In genomic region chr7:42237891-42238531, GRCh38 we compare ENCODE assay signal across 8 cellular contexts. TPM values are rescaled to one million over a fixed set of nuclear protein-coding genes. Genes with fewer than 3 reads are reported as not detected.
DNase-seq lines count a peak whose midpoint lies in the region; ATAC-seq, FAIRE-seq and TF ChIP-seq lines count a peak whose summit lies in the region.

No MANE protein-coding gene starts in this region.

- CTCF ChIA-PET in HEK293 (lab: Yijun Ruan, JAX), result interaction anchor here (0.6 to 1.4 kb wide), 4 partner anchors 62 to 295 kb away, joined by 3 to 4 read pairs (median 4); no protein-coding TSS in a partner anchor

- peaks cover 38% of the 10 kb centered on the region for H3K4me1 ChIP-seq in ACC112 (ENCODE audit: control insufficient read depth, insufficient read depth, low read length, unreplicated experiment)
- H3K4me1 ChIP-seq in HEK293 (ENCODE audit: control insufficient read depth, insufficient read depth, low read length), result peaks cover 47% of the 10 kb centered on the region
- H3K4me1 ChIP-seq in right atrium auricular region, result peaks cover 0 to 8% of the 10 kb centered on the region in 2 donors

- no peaks in the 10 kb centered on the region for H3K9me3 Mint-ChIP-seq in progenitor cell of endocrine pancreas (ENCODE audit: low read depth)

- ATAC-seq in HG02938 (IDR thresholded peaks at IDR 0.05; ENCODE audit: unreplicated experiment), result no peak

- TF ChIP-seq CTCF in HEK293 (tag by site-specific recombination; IDR thresholded peaks at IDR 0.05) (peak; percentile 13; the same call in 1 of the 2 replicates), right atrium auricular region (IDR thresholded peaks at IDR 0.05) (no peak), progenitor cell of endocrine pancreas (IDR thresholded peaks at IDR 0.05; ENCODE audit: unreplicated experiment) (no peak)

- H3K79me2 ChIP-seq in ACC112 (ENCODE audit: control insufficient read depth, insufficient read depth, low read length, unreplicated experiment), result peaks cover 30% of the 10 kb centered on the region

- H3K4me3 Mint-ChIP-seq in progenitor cell of endocrine pancreas (ENCODE audit: low read depth), result peak overlapping the region; percentile 82

- H3K27me3 ChIP-seq in ACC112 (ENCODE audit: insufficient read depth, low read length) (no peaks in the 10 kb centered on the region), right atrium auricular region (no peaks in the 10 kb centered on the region)

- H3K36me3 Mint-ChIP-seq in progenitor cell of endocrine pancreas (ENCODE audit: insufficient read depth), result no peaks in the 10 kb centered on the region

- H2AFZ ChIP-seq in ACC112 (ENCODE audit: low read length, unreplicated experiment), result peak overlapping the region; percentile 82

- POLR2A ChIA-PET in HEK293 (lab: Yijun Ruan, JAX), result interaction anchor here (0.6 to 1.3 kb wide), 2 partner anchors 69 to 593 kb away, joined by 3 to 4 read pairs; no protein-coding TSS in a partner anchor

- peaks cover 10% of the 10 kb centered on the region for H3K4me1 Mint-ChIP-seq in progenitor cell of endocrine pancreas (ENCODE audit: low read depth)

- H3K9me3 ChIP-seq in HEK293 (ENCODE audit: control insufficient read depth, insufficient read depth, low read depth, low read length) (no peaks in the 10 kb centered on the region), right atrium auricular region (no peaks in the 10 kb centered on the region)

- H3K4me3 ChIP-seq in ACC112 (ENCODE audit: low read depth, low read length) (peak overlapping the region; percentile 88), HEK293 (ENCODE audit: low read depth, low read length) (peak overlapping the region; percentile 74), right atrium auricular region (peak overlapping the region; percentile 56 to 69)

- no peak for TF ChIP-seq POLR2A in GM12892 (IDR thresholded peaks at IDR 0.05; ENCODE audit: low read depth, low read length)

- no peak for FAIRE-seq in GM12892 (lab: Jason Lieb, UNC)

- H3K27ac Mint-ChIP-seq in progenitor cell of endocrine pancreas, result peak overlapping the region; percentile 86

- DNase-seq in amniotic epithelial cell (ENCODE audit: low read depth), result peak; percentile 80
- no peak for DNase-seq in right atrium auricular region (ENCODE audit: low spot score)
- DNase-seq in progenitor cell of endocrine pancreas (ENCODE audit: low spot score, unreplicated experiment), result peak; percentile 34
- DNase-seq in GM12892 (ENCODE audit: insufficient read length), result no peak
- DNase-seq in NCI-H1436 (lab: John Stamatoyannopoulos, UW), result no peak

- peaks cover 83% of the 10 kb centered on the region for H3K27me3 Mint-ChIP-seq in progenitor cell of endocrine pancreas

- no peaks in the 10 kb centered on the region for H3K36me3 ChIP-seq in ACC112 (ENCODE audit: insufficient read depth, low read length)
- no peaks in the 10 kb centered on the region for H3K36me3 ChIP-seq in HEK293 (ENCODE audit: control insufficient read depth in 2 of 2, insufficient read depth in 1 of 2, low read length in 2 of 2)
- H3K36me3 ChIP-seq in right atrium auricular region, result no peaks in the 10 kb centered on the region

- H3K27ac ChIP-seq in ACC112 (ENCODE audit: low read depth, low read length) (peak overlapping the region; percentile 81), HEK293 (ENCODE audit: extremely low read depth, low read depth, low read length) (peak overlapping the region; percentile 96), right atrium auricular region (peak overlapping the region; percentile 88 to 91)

TF ChIP-seq in HEK293, 187 proteins besides CTCF, POLR2A, EP300 and RAD21 (continues in another document):
- TF ChIP-seq WT1 (tag by site-specific recombination; IDR thresholded peaks at IDR 0.05) (0 out of 2 replicates have a peak, but pooled peaks have one; percentile 26), ZFP3 (tag by site-specific recombination; IDR thresholded peaks at IDR 0.05; ENCODE audit: low read depth) (0 out of 2 replicates have a peak, but pooled peaks have one; percentile 4), ZNF391 (tag by site-specific recombination; IDR thresholded peaks at IDR 0.05; ENCODE audit: borderline replicate concordance, low read depth) (no peak), ZBTB21 (tag by site-specific recombination; IDR thresholded peaks at IDR 0.05) (peak; percentile 96), GLIS2 (tag by site-specific recombination; IDR thresholded peaks at IDR 0.05) (peak; percentile 40)
- TF ChIP-seq, protein P1, sequence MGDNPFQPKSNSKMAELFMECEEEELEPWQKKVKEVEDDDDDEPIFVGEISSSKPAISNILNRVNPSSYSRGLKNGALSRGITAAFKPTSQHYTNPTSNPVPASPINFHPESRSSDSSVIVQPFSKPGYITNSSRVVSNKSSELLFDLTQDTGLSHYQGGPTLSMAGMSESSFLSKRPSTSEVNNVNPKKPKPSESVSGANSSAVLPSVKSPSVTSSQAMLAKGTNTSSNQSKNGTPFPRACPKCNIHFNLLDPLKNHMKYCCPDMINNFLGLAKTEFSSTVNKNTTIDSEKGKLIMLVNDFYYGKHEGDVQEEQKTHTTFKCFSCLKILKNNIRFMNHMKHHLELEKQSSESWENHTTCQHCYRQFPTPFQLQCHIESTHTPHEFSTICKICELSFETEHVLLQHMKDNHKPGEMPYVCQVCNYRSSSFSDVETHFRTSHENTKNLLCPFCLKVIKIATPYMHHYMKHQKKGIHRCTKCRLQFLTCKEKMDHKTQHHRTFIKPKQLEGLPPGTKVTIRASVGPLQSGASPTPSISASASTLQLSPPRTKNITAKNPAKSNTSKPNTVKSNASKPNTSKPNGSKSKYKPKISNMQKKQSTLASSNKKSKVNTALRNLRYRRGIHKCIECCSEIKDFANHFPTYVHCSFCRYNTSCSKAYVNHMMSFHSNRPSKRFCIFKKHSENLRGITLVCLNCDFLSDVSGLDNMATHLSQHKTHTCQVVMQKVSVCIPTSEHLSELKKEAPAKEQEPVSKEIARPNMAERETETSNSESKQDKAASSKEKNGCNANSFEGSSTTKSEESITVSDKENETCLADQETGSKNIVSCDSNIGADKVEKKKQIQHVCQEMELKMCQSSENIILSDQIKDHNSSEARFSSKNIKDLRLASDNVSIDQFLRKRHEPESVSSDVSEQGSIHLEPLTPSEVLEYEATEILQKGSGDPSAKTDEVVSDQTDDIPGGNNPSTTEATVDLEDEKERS (tag by site-specific recombination; IDR thresholded peaks at IDR 0.05), result no peak
- TF ChIP-seq, protein P2, sequence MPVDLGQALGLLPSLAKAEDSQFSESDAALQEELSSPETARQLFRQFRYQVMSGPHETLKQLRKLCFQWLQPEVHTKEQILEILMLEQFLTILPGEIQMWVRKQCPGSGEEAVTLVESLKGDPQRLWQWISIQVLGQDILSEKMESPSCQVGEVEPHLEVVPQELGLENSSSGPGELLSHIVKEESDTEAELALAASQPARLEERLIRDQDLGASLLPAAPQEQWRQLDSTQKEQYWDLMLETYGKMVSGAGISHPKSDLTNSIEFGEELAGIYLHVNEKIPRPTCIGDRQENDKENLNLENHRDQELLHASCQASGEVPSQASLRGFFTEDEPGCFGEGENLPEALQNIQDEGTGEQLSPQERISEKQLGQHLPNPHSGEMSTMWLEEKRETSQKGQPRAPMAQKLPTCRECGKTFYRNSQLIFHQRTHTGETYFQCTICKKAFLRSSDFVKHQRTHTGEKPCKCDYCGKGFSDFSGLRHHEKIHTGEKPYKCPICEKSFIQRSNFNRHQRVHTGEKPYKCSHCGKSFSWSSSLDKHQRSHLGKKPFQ (tag by site-specific recombination; IDR thresholded peaks at IDR 0.05), result 0 out of 2 replicates have a peak, but pooled peaks have one; percentile 16
- TF ChIP-seq, protein P3, sequence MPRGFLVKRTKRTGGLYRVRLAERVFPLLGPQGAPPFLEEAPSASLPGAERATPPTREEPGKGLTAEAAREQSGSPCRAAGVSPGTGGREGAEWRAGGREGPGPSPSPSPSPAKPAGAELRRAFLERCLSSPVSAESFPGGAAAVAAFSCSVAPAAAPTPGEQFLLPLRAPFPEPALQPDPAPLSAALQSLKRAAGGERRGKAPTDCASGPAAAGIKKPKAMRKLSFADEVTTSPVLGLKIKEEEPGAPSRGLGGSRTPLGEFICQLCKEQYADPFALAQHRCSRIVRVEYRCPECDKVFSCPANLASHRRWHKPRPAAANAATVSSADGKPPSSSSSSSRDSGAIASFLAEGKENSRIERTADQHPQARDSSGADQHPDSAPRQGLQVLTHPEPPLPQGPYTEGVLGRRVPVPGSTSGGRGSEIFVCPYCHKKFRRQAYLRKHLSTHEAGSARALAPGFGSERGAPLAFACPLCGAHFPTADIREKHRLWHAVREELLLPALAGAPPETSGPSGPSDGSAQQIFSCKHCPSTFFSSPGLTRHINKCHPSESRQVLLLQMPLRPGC (tag by site-specific recombination; IDR thresholded peaks at IDR 0.05), result peak; percentile 41; the same call in 1 of the 2 replicates
- TF ChIP-seq, protein P4, sequence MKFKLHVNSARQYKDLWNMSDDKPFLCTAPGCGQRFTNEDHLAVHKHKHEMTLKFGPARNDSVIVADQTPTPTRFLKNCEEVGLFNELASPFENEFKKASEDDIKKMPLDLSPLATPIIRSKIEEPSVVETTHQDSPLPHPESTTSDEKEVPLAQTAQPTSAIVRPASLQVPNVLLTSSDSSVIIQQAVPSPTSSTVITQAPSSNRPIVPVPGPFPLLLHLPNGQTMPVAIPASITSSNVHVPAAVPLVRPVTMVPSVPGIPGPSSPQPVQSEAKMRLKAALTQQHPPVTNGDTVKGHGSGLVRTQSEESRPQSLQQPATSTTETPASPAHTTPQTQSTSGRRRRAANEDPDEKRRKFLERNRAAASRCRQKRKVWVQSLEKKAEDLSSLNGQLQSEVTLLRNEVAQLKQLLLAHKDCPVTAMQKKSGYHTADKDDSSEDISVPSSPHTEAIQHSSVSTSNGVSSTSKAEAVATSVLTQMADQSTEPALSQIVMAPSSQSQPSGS (tag by site-specific recombination; IDR thresholded peaks at IDR 0.05; ENCODE audit: low read depth), result peak; percentile 51; the same call in 1 of the 2 replicates

RNA-seq across cellular contexts. Expression of gene GLI3, which starts 1.0 kb away (rescaled TPM):
- total RNA-seq in right atrium auricular region, result 1 to 10 TPM; 1.5 to 2.0 TPM
- total RNA-seq in progenitor cell of endocrine pancreas, result 9.0 and 15.0 TPM in 2 replicates
- polyA plus RNA-seq in GM12892 (2012; ENCODE audit: missing spikeins), result not detected

Comparison
In these comparisons a context has a peak if more than half of its experiments do, and no peak if none do; other contexts are left out.
1. DNase-seq: peak in amniotic epithelial cell (single experiment) and progenitor cell of endocrine pancreas (single experiment); none in right atrium auricular region (single experiment), GM12892 (single experiment) and NCI-H1436 (single experiment).
2. Peak in every context shown above with its lines, with median percentiles within 50 percentile points of each other: H3K27ac ChIP-seq and H3K4me3 ChIP-seq.